8 cellular contexts compared by ENCODE assay signal in genomic region chr16:70737377-70738082, GRCh38. TPM values are rescaled to one million over a fixed set of nuclear protein-coding genes. Genes with fewer than 3 reads are reported as not detected.
DNase-seq lines count a peak whose midpoint lies in the region; ATAC-seq and TF ChIP-seq lines count a peak whose summit lies in the region.

No MANE protein-coding gene starts in this region.

- peaks cover 10% of the 10 kb centered on the region for H3K36me3 Mint-ChIP-seq in activated T-helper 1 cell treated with anti-CD3 and anti-CD28 coated beads, Interleukin-12 subunit alpha, Interleukin-12 subunit beta, Interleukin-2, Interleukin-4 antibody, amounts not matched to agents 30 ng/mL and 10 ng/mL and 1 ng/mL, durations not matched to agents 14 hours and 24 hours and 36 hours (ENCODE audit: low read depth)

- peaks cover 53% of the 10 kb centered on the region for H3K4me1 Mint-ChIP-seq in activated T-helper 1 cell treated with anti-CD3 and anti-CD28 coated beads, Interleukin-12 subunit alpha, Interleukin-12 subunit beta, Interleukin-2, Interleukin-4 antibody, amounts not matched to agents 30 ng/mL and 10 ng/mL and 1 ng/mL, durations not matched to agents 14 hours and 24 hours and 36 hours (ENCODE audit: low read depth)

- no peaks in the 10 kb centered on the region for H3K4me1 ChIP-seq in foreskin keratinocyte

- H3K9me3 Mint-ChIP-seq in activated T-helper 1 cell treated with anti-CD3 and anti-CD28 coated beads, Interleukin-12 subunit alpha, Interleukin-12 subunit beta, Interleukin-2, Interleukin-4 antibody, amounts not matched to agents 30 ng/mL and 10 ng/mL and 1 ng/mL, durations not matched to agents 14 hours and 24 hours and 36 hours = no peaks in the 10 kb centered on the region

- H3K27me3 Mint-ChIP-seq in activated T-helper 1 cell treated with anti-CD3 and anti-CD28 coated beads, Interleukin-12 subunit alpha, Interleukin-12 subunit beta, Interleukin-2, Interleukin-4 antibody, amounts not matched to agents 30 ng/mL and 10 ng/mL and 1 ng/mL, durations not matched to agents 14 hours and 24 hours and 36 hours (ENCODE audit: insufficient read depth) = no peaks in the 10 kb centered on the region

- no peaks in the 10 kb centered on the region for H3K27me3 ChIP-seq in foreskin keratinocyte

- H3K27ac ChIP-seq in foreskin keratinocyte = peak overlapping the region; percentile 54

- DNase-seq in CD1c-positive myeloid dendritic cell (ENCODE audit: extremely low spot score) (peak; percentile 47), LNCaP clone FGC (ENCODE audit: low read depth) (peak; percentile 63), foreskin keratinocyte (no peak), smooth muscle cell of the brain vasculature (ENCODE audit: low read depth, low spot score) (peak; percentile 93), NCI-H2227 (lab: John Stamatoyannopoulos, UW; ENCODE audit: unreplicated experiment) (no peak), NCI-H146 treated with DMSO at 0.1 percent for 48 hours (lab: John Stamatoyannopoulos, UW; ENCODE audit: unreplicated experiment) (no peak)
- peak; percentile 83 for DNase-seq in activated T-helper 1 cell treated with anti-CD3 and anti-CD28 coated beads, Interleukin-12 subunit alpha, Interleukin-12 subunit beta, Interleukin-2, Interleukin-4 antibody, amounts not matched to agents 30 ng/mL and 10 ng/mL and 1 ng/mL, durations not matched to agents 14 hours and 24 hours and 36 hours (ENCODE audit: low spot score)

- H3K27ac Mint-ChIP-seq in activated T-helper 1 cell treated with anti-CD3 and anti-CD28 coated beads, Interleukin-12 subunit alpha, Interleukin-12 subunit beta, Interleukin-2, Interleukin-4 antibody, amounts not matched to agents 30 ng/mL and 10 ng/mL and 1 ng/mL, durations not matched to agents 14 hours and 24 hours and 36 hours = peak overlapping the region; percentile 98

- peak; percentile 80 for ATAC-seq in GM21515 (IDR thresholded peaks at IDR 0.05; ENCODE audit: unreplicated experiment)
- ATAC-seq in foreskin keratinocyte = peak; percentile 30

- TF ChIP-seq CTCF in LNCaP clone FGC (IDR thresholded peaks at IDR 0.05; ENCODE audit: control insufficient read depth, extremely low read depth, insufficient read depth) (peak; percentile 14; the same call in 1 of the 2 replicates), foreskin keratinocyte (conservative IDR thresholded peaks at IDR 0.05) (no peak)

- no peak overlapping the region for H3K4me3 ChIP-seq in LNCaP clone FGC (ENCODE audit: low read depth, low read length)

- intact Hi-C loops in activated T-helper 1 cell treated with anti-CD3 and anti-CD28 coated beads, Interleukin-12 subunit alpha, Interleukin-12 subunit beta, Interleukin-2, Interleukin-4 antibody, amounts not matched to agents 30 ng/mL and 10 ng/mL and 1 ng/mL, durations not matched to agents 14 hours and 24 hours and 36 hours (cut with micrococcal nuclease) = loop anchor here (1.0 to 10.0 kb wide), 6 partner anchors 10 to 625 kb away; partner anchors contain the start of genes MTSS2, PDPR and VAC14

- peak overlapping the region; percentile 79 for H3K4me3 Mint-ChIP-seq in activated T-helper 1 cell treated with anti-CD3 and anti-CD28 coated beads, Interleukin-12 subunit alpha, Interleukin-12 subunit beta, Interleukin-2, Interleukin-4 antibody, amounts not matched to agents 30 ng/mL and 10 ng/mL and 1 ng/mL, durations not matched to agents 14 hours and 24 hours and 36 hours

RNA-seq across cellular contexts. Expression of gene MTSS2, which starts 51.7 kb away (rescaled TPM):
- 2.0 and 3.5 TPM in 2 replicates for total RNA-seq in activated T-helper 1 cell treated with anti-CD3 and anti-CD28 coated beads, Interleukin-12 subunit alpha, Interleukin-12 subunit beta, Interleukin-2, Interleukin-4 antibody, amounts not matched to agents 30 ng/mL and 10 ng/mL and 1 ng/mL, durations not matched to agents 14 hours and 24 hours and 36 hours
- total RNA-seq in foreskin keratinocyte = 31.0 and 40.9 TPM in 2 replicates
- 12.5 and 17.4 TPM in 2 replicates for polyA plus RNA-seq in foreskin keratinocyte

Comparison
In these comparisons a context has a peak if more than half of its experiments do, and no peak if none do; other contexts are left out.
1. DNase-seq: peak in CD1c-positive myeloid dendritic cell (single experiment), LNCaP clone FGC (single experiment), activated T-helper 1 cell treated with anti-CD3 and anti-CD28 coated beads, Interleukin-12 subunit alpha, Interleukin-12 subunit beta, Interleukin-2, Interleukin-4 antibody, amounts not matched to agents 30 ng/mL and 10 ng/mL and 1 ng/mL, durations not matched to agents 14 hours and 24 hours and 36 hours (single experiment) and smooth muscle cell of the brain vasculature (single experiment); none in foreskin keratinocyte (0 of 2), NCI-H2227 (single experiment) and NCI-H146 treated with DMSO at 0.1 percent for 48 hours (single experiment).